Comparison of ENCODE assay signal across 8 cellular contexts in the genomic region with DNA sequence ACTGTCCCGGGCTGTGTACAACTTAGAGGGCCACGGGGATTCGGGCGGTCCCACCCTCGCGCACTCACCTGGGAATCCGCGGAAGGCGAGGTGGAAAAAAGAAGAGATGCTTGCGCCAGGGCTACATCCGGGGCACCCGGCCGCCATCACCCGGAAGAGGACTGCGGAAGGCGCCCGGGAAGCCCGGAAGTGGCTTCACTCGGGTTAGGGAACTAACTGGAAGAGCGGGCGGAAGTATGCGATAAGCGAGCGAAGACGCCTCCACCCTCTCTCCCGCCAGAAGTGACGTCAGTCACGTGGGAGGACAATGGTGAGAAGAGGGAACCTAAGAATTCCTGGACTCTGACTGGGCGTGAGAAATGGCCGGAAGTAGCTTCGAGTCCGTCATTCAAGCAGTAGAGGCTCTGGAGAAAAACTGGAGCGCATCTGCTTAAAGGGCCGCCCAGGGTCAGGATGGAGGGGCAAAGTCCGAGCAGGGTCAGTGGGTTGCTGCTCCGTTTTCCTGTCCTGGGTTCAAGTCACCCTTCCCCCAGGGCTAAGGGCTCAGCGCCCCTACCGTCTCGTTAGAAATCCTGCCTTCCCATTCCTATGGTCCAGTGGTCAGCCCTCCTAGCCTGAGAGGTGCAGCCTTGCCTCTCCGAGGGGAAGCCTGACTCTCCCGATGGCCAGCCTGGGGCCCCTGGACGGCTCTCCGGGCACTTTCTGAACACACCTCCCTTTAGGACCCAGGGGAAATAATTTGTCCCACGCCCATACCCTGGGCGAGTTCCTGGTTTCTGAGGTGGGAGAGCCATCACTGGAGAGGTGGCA. TPM values are rescaled to one million over a fixed set of nuclear protein-coding genes. Genes with fewer than 3 reads are reported as not detected.
DNase-seq lines count a peak whose midpoint lies in the region; ATAC-seq, FAIRE-seq and TF ChIP-seq lines count a peak whose summit lies in the region.

A gene (minus strand): TSS at position 165 of the 810 bp plus-strand sequence. CDS start 627 bp downstream, outside the sequence.

- TF ChIP-seq CTCF in progenitor cell of endocrine pancreas (IDR thresholded peaks at IDR 0.05; ENCODE audit: unreplicated experiment): no peak
- TF ChIP-seq CTCF in upper lobe of right lung (IDR thresholded peaks at IDR 0.05): no peak

- no peak for TF ChIP-seq POLR2A in GM12891 (IDR thresholded peaks at IDR 0.05; ENCODE audit: low read depth, low read length)

- H3K4me3 Mint-ChIP-seq in T-helper 2 cell treated with Interferon-gamma antibody and Interleukin-4, amounts not matched to agents 5 μg/mL and 100 μg/mL, for 36 hours: peak within 1 kb of the TSS; percentile 94
- H3K4me3 Mint-ChIP-seq in progenitor cell of endocrine pancreas (ENCODE audit: low read depth): peak within 1 kb of the TSS; percentile 95

- H3K4me1 Mint-ChIP-seq in T-helper 2 cell treated with Interferon-gamma antibody and Interleukin-4, amounts not matched to agents 5 μg/mL and 100 μg/mL, for 36 hours (ENCODE audit: low read depth): peaks cover 34% of the 10 kb centered on the region
- H3K4me1 Mint-ChIP-seq in progenitor cell of endocrine pancreas (ENCODE audit: low read depth): peaks cover 11% of the 10 kb centered on the region

- H3K27ac Mint-ChIP-seq in T-helper 2 cell treated with Interferon-gamma antibody and Interleukin-4, amounts not matched to agents 5 μg/mL and 100 μg/mL, for 36 hours: peak within 1 kb of the TSS; percentile 95
- H3K27ac Mint-ChIP-seq in progenitor cell of endocrine pancreas: peak within 1 kb of the TSS; percentile 99

- DNase-seq in GM12891 (ENCODE audit: insufficient read length, low spot score) (peak; percentile 90), NCI-H187 treated with DMSO at 0.1 percent for 48 hours (lab: John Stamatoyannopoulos, UW) (peak; percentile 38), anterior cingulate cortex (lab: John Stamatoyannopoulos, UW) (peak; percentile 65 to 98 (median 94)), left ventricle myocardium superior (peak; percentile 95), progenitor cell of endocrine pancreas (ENCODE audit: low spot score, unreplicated experiment) (peak; percentile 78), upper lobe of right lung (peak; percentile 97)
- DNase-seq in T-helper 2 cell treated with Interferon-gamma antibody and Interleukin-4, amounts not matched to agents 5 μg/mL and 100 μg/mL, for 36 hours (ENCODE audit: low spot score): peak; percentile 92

- peaks cover 68% of the 10 kb centered on the region for H3K36me3 ChIP-seq in upper lobe of right lung

- ATAC-seq in HG02884 (IDR thresholded peaks at IDR 0.05; ENCODE audit: unreplicated experiment) (peak; percentile 67), left ventricle myocardium superior (peak; percentile 90), upper lobe of right lung (peak; percentile 90)

- H3K9me3 Mint-ChIP-seq in T-helper 2 cell treated with Interferon-gamma antibody and Interleukin-4, amounts not matched to agents 5 μg/mL and 100 μg/mL, for 36 hours: no peaks in the 10 kb centered on the region
- no peaks in the 10 kb centered on the region for H3K9me3 Mint-ChIP-seq in progenitor cell of endocrine pancreas (ENCODE audit: low read depth)

- peaks cover 35% of the 10 kb centered on the region for H3K4me1 ChIP-seq in upper lobe of right lung

- peak within 1 kb of the TSS; percentile 93 for H3K4me3 ChIP-seq in upper lobe of right lung

- H3K36me3 Mint-ChIP-seq in T-helper 2 cell treated with Interferon-gamma antibody and Interleukin-4, amounts not matched to agents 5 μg/mL and 100 μg/mL, for 36 hours (ENCODE audit: low read depth): peaks cover 52% of the 10 kb centered on the region
- H3K36me3 Mint-ChIP-seq in progenitor cell of endocrine pancreas (ENCODE audit: insufficient read depth): peaks cover 18% of the 10 kb centered on the region

- H3K27ac ChIP-seq in upper lobe of right lung: peak within 1 kb of the TSS; percentile 97

- FAIRE-seq in GM12891 (lab: Jason Lieb, UNC): peak; percentile 96

- H3K27me3 ChIP-seq in upper lobe of right lung: no peaks in the 10 kb centered on the region

- no peaks in the 10 kb centered on the region for H3K9me3 ChIP-seq in upper lobe of right lung

- intact Hi-C loops in left ventricle myocardium superior (cut with micrococcal nuclease) (no loop called here), upper lobe of right lung (cut with DNase I) (no loop called here)

- H3K27me3 Mint-ChIP-seq in T-helper 2 cell treated with Interferon-gamma antibody and Interleukin-4, amounts not matched to agents 5 μg/mL and 100 μg/mL, for 36 hours (ENCODE audit: low read depth): no peaks in the 10 kb centered on the region
- no peaks in the 10 kb centered on the region for H3K27me3 Mint-ChIP-seq in progenitor cell of endocrine pancreas

TF ChIP-seq in GM12891, 5 proteins besides CTCF, POLR2A, EP300 and RAD21:
- TF ChIP-seq PAX5 (IDR thresholded peaks at IDR 0.05; ENCODE audit: insufficient read depth, low read length, severe bottlenecking) (no peak), POU2F2 (IDR thresholded peaks at IDR 0.05; ENCODE audit: low read depth, low read length) (peak; percentile 16; the same call in 1 of the 2 replicates), TAF1 (IDR thresholded peaks at IDR 0.05; ENCODE audit: low read depth, low read length) (peak; percentile 92), POLR2AphosphoS5 (IDR thresholded peaks at IDR 0.05; ENCODE audit: low read depth, low read length) (peak; percentile 47; the same call in 1 of the 2 replicates), SPI1 (IDR thresholded peaks at IDR 0.05; ENCODE audit: low read depth, low read length) (peak; percentile 33)
TF ChIP-seq in GM12891: peak in this region for 4.

RNA-seq across cellular contexts. Expression of the gene that starts here (rescaled TPM):
- 26.4 TPM for polyA plus RNA-seq in GM12891 (2012; ENCODE audit: low read depth, missing spikeins)
- total RNA-seq in left ventricle myocardium superior (29.3 TPM), progenitor cell of endocrine pancreas (76.9 and 78.8 TPM in 2 replicates), upper lobe of right lung (51.5 TPM)

Comparison
In these comparisons a context has a peak if more than half of its experiments do, and no peak if none do; other contexts are left out.
1. Peak in every context shown above with its lines: DNase-seq, ATAC-seq, H3K4me3 ChIP-seq and H3K27ac ChIP-seq.
2. DNase-seq: peak in every context shown above with its lines; median percentile 97 in upper lobe of right lung; 95 in left ventricle myocardium superior; 94 in anterior cingulate cortex; 92 in T-helper 2 cell treated with Interferon-gamma antibody and Interleukin-4, amounts not matched to agents 5 μg/mL and 100 μg/mL, for 36 hours; 90 in GM12891; 78 in progenitor cell of endocrine pancreas; 38 in NCI-H187 treated with DMSO at 0.1 percent for 48 hours.